In the genomic region with DNA sequence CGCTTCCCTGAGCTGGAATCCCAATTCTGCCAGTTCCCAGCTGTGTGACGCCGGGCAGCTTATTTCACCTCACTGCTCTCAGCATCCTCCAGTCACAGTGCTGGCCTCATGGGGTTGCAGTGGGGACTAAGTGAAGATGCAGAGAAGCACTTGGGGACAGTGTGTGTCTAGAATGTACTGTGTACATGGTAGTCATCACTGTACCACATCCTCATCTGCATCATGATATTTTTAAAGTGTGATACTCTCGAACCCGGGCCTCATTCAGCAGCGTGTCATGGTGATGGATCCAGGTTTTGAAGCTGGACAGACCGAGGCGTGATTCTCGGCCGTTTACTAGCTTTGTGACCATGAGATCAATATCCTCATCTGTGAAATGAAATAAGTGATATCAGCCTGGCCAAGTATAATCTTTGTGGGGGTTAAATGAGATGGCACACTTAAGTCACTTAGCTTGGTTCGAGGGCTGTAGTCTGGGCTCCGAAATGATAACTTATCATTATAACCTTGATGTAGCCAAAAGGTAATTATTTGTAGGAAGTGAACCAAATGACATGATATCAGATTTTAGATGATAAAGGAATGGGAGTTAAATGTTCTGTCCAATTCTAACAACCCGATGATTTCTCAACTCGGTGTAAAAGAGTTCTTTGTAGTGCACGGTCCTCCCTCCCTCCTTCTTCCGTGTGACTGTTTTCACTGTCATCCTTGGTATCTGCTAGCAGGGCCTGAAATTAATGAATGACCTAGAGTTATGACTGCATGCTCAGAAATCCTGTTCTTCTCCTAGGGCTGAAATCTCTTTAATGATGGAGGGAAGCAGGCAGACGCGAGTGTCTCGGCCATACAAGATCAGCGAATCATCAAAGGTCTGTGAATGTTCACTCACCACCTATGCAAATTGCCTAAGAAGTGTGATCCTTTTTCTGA, we compare ENCODE assay signal across 9 cellular contexts. TPM values are rescaled to one million over a fixed set of nuclear protein-coding genes. Genes with fewer than 3 reads are reported as not detected.
DNase-seq lines count a peak whose midpoint lies in the region; ATAC-seq, FAIRE-seq and TF ChIP-seq lines count a peak whose summit lies in the region.
"Had no signal": no experiment of that assay in that cellular context is flagged by ENCODE, and none has a peak within 500 bp of the region (broad histone marks: within the 10 kb centered on the region; RNA-seq: fewer than 3 reads in every experiment).

No MANE protein-coding gene starts in this region.

- BruUV-seq in GM12878 (replicated peaks; lab: Mats Ljungman, UMichigan) = TSS peak; percentile 55

- no peaks in the 10 kb centered on the region for H4K20me1 ChIP-seq in GM12878 (ENCODE audit: control insufficient read depth, insufficient read depth)

- POLR2A ChIA-PET in GM12878 (lab: Charles Lee) = interaction anchor here (0.7 to 1.2 kb wide), 3 partner anchors 16 to 67 kb away, joined by 3 to 4 read pairs (median 4); no protein-coding TSS in a partner anchor

- no peak overlapping the region for H3K9ac ChIP-seq in GM12878 (ENCODE audit: control insufficient read depth, insufficient read depth, low read length)
- H3K9ac ChIP-seq in kidney (ENCODE audit: low read length in 2 of 2) = no peak overlapping the region

- H3K4me1 ChIP-seq in GM12878 (ENCODE audit: control insufficient read depth, insufficient read depth, low read length) (peaks cover 8% of the 10 kb centered on the region), kidney (ENCODE audit: control insufficient read depth in 1 of 2, insufficient read depth in 1 of 2, low read depth in 1 of 2, low read length in 2 of 2) (peaks cover 6 to 12% of the 10 kb centered on the region in 2 donors)

- peak; percentile 17 for TF ChIP-seq POLR2A in GM18505 (IDR thresholded peaks at IDR 0.05; ENCODE audit: borderline replicate concordance, extremely low read depth, insufficient read depth, insufficient read length)
- no peak; the same call in 1 of the 2 replicates for TF ChIP-seq POLR2A in GM12878 (IDR thresholded peaks at IDR 0.05; ENCODE audit: low read depth, low read length)

- FAIRE-seq in GM12878 (lab: Jason Lieb, UNC) (no peak), kidney (lab: Jason Lieb, UNC) (no peak)
- FAIRE-seq: G401.6 had no signal

- no peaks in the 10 kb centered on the region for H3K9me3 ChIP-seq in GM12878 (replicated peaks; ENCODE audit: control insufficient read depth, insufficient read depth, low read length)
- no peaks in the 10 kb centered on the region for H3K9me3 ChIP-seq in kidney (ENCODE audit: control insufficient read depth in 1 of 2, low read length in 2 of 2)

- SMC1A ChIA-PET in GM12878 (lab: Charles Lee; ENCODE audit: uncharacterized antibody, unreplicated experiment) = interaction anchor here (0.8 to 1.3 kb wide), 4 partner anchors 9 to 88 kb away, joined by 3 to 4 read pairs (median 4); no protein-coding TSS in a partner anchor

- TF ChIP-seq CTCF in GM12878 (IDR thresholded peaks at IDR 0.05 in 2 of 3, conservative IDR thresholded peaks at IDR 0.05 in 1 of 3; ENCODE audit: control insufficient read depth in 2 of 3, extremely low read depth in 1 of 3, insufficient read depth in 1 of 3, low read depth in 3 of 3, low read length in 3 of 3) (no peak), kidney (IDR thresholded peaks at IDR 0.05; ENCODE audit: borderline replicate concordance, extremely low read depth, insufficient read depth) (no peak)

- H3K79me2 ChIP-seq in GM12878 (ENCODE audit: control insufficient read depth, insufficient read depth, low read length) = peaks cover 17% of the 10 kb centered on the region

- H3K36me3 ChIP-seq in GM12878 (ENCODE audit: control insufficient read depth in 2 of 2, insufficient read depth in 2 of 2, low read length in 1 of 2) (peaks cover 0 to 12% of the 10 kb centered on the region in 2 experiments; a peak in 3 of 4 replicates), kidney (ENCODE audit: control insufficient read depth in 1 of 2, insufficient read depth in 2 of 2, low read length in 2 of 2) (peaks cover 5 to 20% of the 10 kb centered on the region in 2 donors)

- H3K4me3 ChIP-seq in GM12878 (peak overlapping the region; percentile 81; the same call in 1 of the 2 replicates), kidney (ENCODE audit: low read length in 2 of 2) (no peak overlapping the region)

- RAD21 ChIA-PET in GM12878 (lab: Charles Lee; ENCODE audit: unreplicated experiment) = interaction anchor here (1.4 kb wide), 1 partner anchor 13 kb away, joined by 6 read pairs; no protein-coding TSS in a partner anchor

- in situ Hi-C loops in ACHN (cut with HindIII; ENCODE audit: low pct_ligation_motif_present, low pct_unique_long_range_greater_than_20kb, low sequenced_read_pairs) (no loop called here), GM12878 (cut with MboI) (no loop called here)

- no peak overlapping the region for H2AFZ ChIP-seq in GM12878 (ENCODE audit: control insufficient read depth, low read depth, low read length)

- WGBS in GM12878 (ENCODE audit: insufficient coverage, insufficient replicate concordance, low lambda C conversion rate, missing lambda C conversion rate) = 96% methylated on average over 20 of the region's 20 CpGs

- peak overlapping the region; percentile 31 for H3K4me2 ChIP-seq in GM12878 (ENCODE audit: control insufficient read depth, insufficient read depth)

- intact Hi-C loops in GM12878 (cut with micrococcal nuclease; ENCODE audit: unreplicated experiment) (no loop called here), kidney (cut with DNase I) (no loop called here)

- CTCF ChIA-PET in GM12878 (lab: Yijun Ruan, JAX) = interaction anchor here (0.8 to 3.5 kb wide), 3 partner anchors 22 to 88 kb away, joined by 3 to 15 read pairs (median 5); no protein-coding TSS in a partner anchor

- TF ChIP-seq RAD21 in GM12878 (IDR thresholded peaks at IDR 0.05; ENCODE audit: insufficient read depth, low read depth, low read length) = no peak

- ATAC-seq in GM18505 (IDR thresholded peaks at IDR 0.05; ENCODE audit: unreplicated experiment) = no peak
- no peak for ATAC-seq in GM12878
- no peak for ATAC-seq in HG03342 (IDR thresholded peaks at IDR 0.05; ENCODE audit: unreplicated experiment)
- ATAC-seq in HG03196 (IDR thresholded peaks at IDR 0.05; ENCODE audit: unreplicated experiment) = no peak
- no peak for ATAC-seq in GM18498 (IDR thresholded peaks at IDR 0.05; ENCODE audit: unreplicated experiment)

- DNase-seq in ACHN = peak; percentile 95
- no peak for DNase-seq in GM12878 (ENCODE audit: low read depth, low spot score)
- DNase-seq in kidney = peak; percentile 20
- DNase-seq in HuH-7.5 (ENCODE audit: low spot score) = no peak

- no peaks in the 10 kb centered on the region for H3K27me3 ChIP-seq in GM12878 (replicated peaks in 1 of 2; ENCODE audit: control insufficient read depth in 2 of 2, insufficient read depth in 2 of 2, low read length in 1 of 2)

- TF ChIP-seq EP300 in GM12878 (IDR thresholded peaks at IDR 0.05; ENCODE audit: borderline replicate concordance in 1 of 2, control insufficient read depth in 1 of 2, low read depth in 2 of 2, low read length in 2 of 2) = no peak

- H3K27ac ChIP-seq in GM12878 (ENCODE audit: control insufficient read depth, insufficient read depth) = no peak overlapping the region
- H3K27ac ChIP-seq in kidney (ENCODE audit: low read depth in 2 of 2, low read length in 2 of 2) = no peak overlapping the region

RNA-seq across cellular contexts. Expression of a gene that starts 2.0 kb away (rescaled TPM):
- 89.6 and 93.8 TPM in 2 replicates for total RNA-seq in GM12878 (2013; cell fraction: nucleolus; rRNA removed)
- total RNA-seq in GM12878 (2014; rRNA removed) (36.4 and 38.2 TPM in 2 replicates), GM12878 (2014; rRNA removed; fragmentation: Illumina TruSeq; extraction: Trizol) (16.2 and 16.7 TPM in 2 replicates), GM12878 (2021) (45.3 and 45.4 TPM in 2 replicates), kidney (76.6 TPM)
- polyA plus RNA-seq in GM12878 (2011; ENCODE audit: low read depth) = 12.7 TPM
- polyA plus RNA-seq in GM12878 (2011; rRNA removed) (19.6 and 26.4 TPM in 2 replicates), GM12878 (2014; fragmentation: Illumina TruSeq; extraction: Trizol) (14.1 and 14.3 TPM in 2 replicates), GM12878 (2014; fragmentation: Nextera tagmentation; extraction: Ambion mirVana) (1 to 10 TPM; 2.6 to 2.7 TPM), GM12878 (2014; rRNA removed) (35.0 and 37.5 TPM in 2 replicates), GM12878 (2016; fragmentation: Nextera tagmentation; extraction: Ambion mirVana) (10 to 100 TPM; 12.9 to 16.8 TPM), kidney (ENCODE audit: insufficient read depth, low read depth, low replicate concordance) (13.7 TPM)
- 30.1 and 37.2 TPM in 2 replicates for polyA plus RNA-seq in GM12878 (2011; cell fraction: cytosol; rRNA removed)
- 76.3 and 77.8 TPM in 2 replicates for polyA plus RNA-seq in GM12878 (2011; cell fraction: nucleus; rRNA removed)
- polyA plus RNA-seq in GM12878 (2012) = 28.5 and 29.3 TPM in 2 replicates
- polyA minus RNA-seq in GM12878 (2011; rRNA and poly(A)+ RNA removed) = 40.7 and 65.6 TPM in 2 replicates
- 17.5 and 25.8 TPM in 2 replicates for polyA minus RNA-seq in GM12878 (2011; cell fraction: cytosol; rRNA and poly(A)+ RNA removed)
- polyA minus RNA-seq in GM12878 (2011; cell fraction: nucleus; rRNA and poly(A)+ RNA removed) = 26.0 and 37.4 TPM in 2 replicates

RNA-seq across cellular contexts. Expression of a gene that starts 32.4 kb away (rescaled TPM):
- total RNA-seq in GM12878 (2013; cell fraction: nucleolus; rRNA removed) = 94.3 and 106 TPM in 2 replicates
- total RNA-seq in GM12878 (2014; rRNA removed) = 417 and 464 TPM in 2 replicates
- total RNA-seq in GM12878 (2014; rRNA removed; fragmentation: Illumina TruSeq; extraction: Trizol) = 241 and 279 TPM in 2 replicates
- total RNA-seq in GM12878 (2021) = 675 and 688 TPM in 2 replicates
- 255 TPM for polyA plus RNA-seq in GM12878 (2011; ENCODE audit: low read depth)
- 136 and 205 TPM in 2 replicates for polyA plus RNA-seq in GM12878 (2011; rRNA removed)
- polyA plus RNA-seq in GM12878 (2011; cell fraction: cytosol; rRNA removed) = 261 and 288 TPM in 2 replicates
- 174 and 206 TPM in 2 replicates for polyA plus RNA-seq in GM12878 (2011; cell fraction: nucleus; rRNA removed)
- polyA plus RNA-seq in GM12878 (2012) = 331 and 436 TPM in 2 replicates
- polyA plus RNA-seq in GM12878 (2014; fragmentation: Illumina TruSeq; extraction: Trizol) = 257 and 493 TPM in 2 replicates
- 100 to 1,000 TPM; 140 to 235 TPM for polyA plus RNA-seq in GM12878 (2014; fragmentation: Nextera tagmentation; extraction: Ambion mirVana)
- polyA plus RNA-seq in GM12878 (2014; rRNA removed) = 382 and 423 TPM in 2 replicates
- polyA plus RNA-seq in GM12878 (2016; fragmentation: Nextera tagmentation; extraction: Ambion mirVana) = 100 to 1,000 TPM; 146 to 894 TPM
- polyA minus RNA-seq in GM12878 (2011; rRNA and poly(A)+ RNA removed) = 103 and 174 TPM in 2 replicates
- 77.1 and 81.1 TPM in 2 replicates for polyA minus RNA-seq in GM12878 (2011; cell fraction: cytosol; rRNA and poly(A)+ RNA removed)
- 78.5 and 132 TPM in 2 replicates for polyA minus RNA-seq in GM12878 (2011; cell fraction: nucleus; rRNA and poly(A)+ RNA removed)
- 122 TPM for total RNA-seq in kidney
- 136 TPM for polyA plus RNA-seq in kidney (ENCODE audit: insufficient read depth, low read depth, low replicate concordance)

RNA-seq across cellular contexts. Expression of a gene that starts 49.5 kb away (rescaled TPM):
- 199 and 215 TPM in 2 replicates for total RNA-seq in GM12878 (2013; cell fraction: nucleolus; rRNA removed)
- total RNA-seq in GM12878 (2014; rRNA removed) (70.7 and 77.3 TPM in 2 replicates), GM12878 (2014; rRNA removed; fragmentation: Illumina TruSeq; extraction: Trizol) (80.8 and 85.2 TPM in 2 replicates), GM12878 (2021) (119 and 122 TPM in 2 replicates), kidney (79.5 TPM)
- 47.5 TPM for polyA plus RNA-seq in GM12878 (2011; ENCODE audit: low read depth)
- polyA plus RNA-seq in GM12878 (2011; rRNA removed) (74.7 and 125 TPM in 2 replicates), GM12878 (2014; fragmentation: Illumina TruSeq; extraction: Trizol) (133 and 198 TPM in 2 replicates), GM12878 (2014; fragmentation: Nextera tagmentation; extraction: Ambion mirVana) (10 to 100 TPM; 46.1 to 47.7 TPM), GM12878 (2014; rRNA removed) (87.5 and 87.9 TPM in 2 replicates), GM12878 (2016; fragmentation: Nextera tagmentation; extraction: Ambion mirVana) (100 to 1,000 TPM; 143 to 160 TPM), kidney (ENCODE audit: insufficient read depth, low read depth, low replicate concordance) (36.8 TPM)
- polyA plus RNA-seq in GM12878 (2011; cell fraction: cytosol; rRNA removed) = 121 and 122 TPM in 2 replicates
- polyA plus RNA-seq in GM12878 (2011; cell fraction: nucleus; rRNA removed) = 109 and 126 TPM in 2 replicates
- polyA plus RNA-seq in GM12878 (2012) = 67.1 and 71.5 TPM in 2 replicates
- polyA minus RNA-seq in GM12878 (2011; rRNA and poly(A)+ RNA removed) = 227 and 233 TPM in 2 replicates
- 47.4 and 71.6 TPM in 2 replicates for polyA minus RNA-seq in GM12878 (2011; cell fraction: cytosol; rRNA and poly(A)+ RNA removed)
- polyA minus RNA-seq in GM12878 (2011; cell fraction: nucleus; rRNA and poly(A)+ RNA removed) = 39.7 and 77.1 TPM in 2 replicates

Comparison
In these comparisons a context has a peak if more than half of its experiments do, and no peak if none do; other contexts are left out.
1. DNase-seq: peak in ACHN (single experiment) and kidney (single experiment); none in GM12878 (single experiment) and HuH-7.5 (single experiment).